ENCODE assay signal across 27 cellular contexts in the genomic region with DNA sequence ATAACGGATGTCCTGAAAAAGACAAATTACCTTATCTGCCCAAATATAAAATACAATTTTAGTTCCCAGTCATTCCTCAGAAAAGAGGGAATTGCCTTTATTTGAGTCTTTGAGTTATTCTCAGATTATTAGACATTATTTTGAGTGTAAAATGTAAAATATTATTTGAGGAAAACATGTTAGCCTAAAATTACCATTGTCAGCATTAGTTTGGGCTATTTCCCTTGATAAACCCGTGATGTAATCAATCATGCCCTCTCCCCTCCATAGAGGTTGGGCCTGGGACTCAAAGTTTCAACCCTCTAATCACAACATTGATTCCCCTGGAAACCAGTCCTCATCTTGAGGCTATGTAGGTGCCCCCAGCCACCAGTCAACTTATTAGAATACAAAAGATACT.
"Had no signal": no experiment of that assay in that cellular context is flagged by ENCODE, and none has a peak within 500 bp of the region (broad histone marks: within the 10 kb centered on the region; RNA-seq: fewer than 3 reads in every experiment).

No MANE protein-coding gene starts in this region.

- H3K27ac ChIP-seq: stomach, suprapubic skin, testis, thoracic aorta, thyroid gland, tibial artery, tibial nerve, transverse colon, upper lobe of left lung, upper lobe of right lung, uterus, vagina had no signal

- H3K4me1 ChIP-seq: stomach, suprapubic skin, thyroid gland, tibial artery, upper lobe of left lung, upper lobe of right lung, uterus, vagina had no signal

- ATAC-seq: stimulated activated effector memory CD8-positive, alpha-beta T cell treated with anti-CD3 and anti-CD28 coated beads, Interleukin-12 subunit alpha, Interleukin-12 subunit beta, amount 100 ng/mL, for 72 hours; stimulated activated memory B cell treated with anti-CD40 and anti-IgM and Interleukin-4, amounts not matched to agents 10 μg/mL and 1 μg/mL and 100 μg/mL, for 72 hours; stimulated activated naive B cell treated with anti-CD40 and anti-IgM and Interleukin-4, amounts not matched to agents 10 μg/mL and 1 μg/mL and 100 μg/mL, for 72 hours; stimulated activated naive CD8-positive, alpha-beta T cell treated with anti-CD3 and anti-CD28 coated beads, Interleukin-15, amount 100 ng/mL, for 72 hours; stimulated activated naive CD8-positive, alpha-beta T cell treated with anti-CD3 and anti-CD28 coated beads, Interleukin-15, Interleukin-2, amounts not matched to agents 100 U/mL and 50 U/mL, for 24 hours; upper lobe of right lung had no signal

- DNase-seq: stimulated activated CD4-positive, alpha-beta T cell treated with anti-CD3 and anti-CD28 coated beads, Interleukin-2, amount 100 ng/mL, for 48 hours; stimulated activated CD4-positive, alpha-beta T cell treated with anti-CD3 and anti-CD28 coated beads, Interleukin-4, amount 100 ng/mL, for 1 hour; stimulated activated CD4-positive, alpha-beta T cell treated with anti-CD3 and anti-CD28 coated beads, Interleukin-4, amount 100 ng/mL, for 24 hours; stimulated activated CD4-positive, alpha-beta T cell treated with anti-CD3 and anti-CD28 coated beads, Interleukin-4, amount 100 ng/mL, for 4 hours; stimulated activated CD8-positive, alpha-beta memory T cell treated with anti-CD3 and anti-CD28 coated beads, Interleukin-4, amount 100 ng/mL, for 48 hours; stimulated activated naive B cell treated with anti-CD40 and anti-IgM and Interleukin-4, amounts not matched to agents 10 μg/mL and 1 μg/mL and 100 μg/mL, for 72 hours; stimulated activated naive CD4-positive, alpha-beta T cell; stimulated activated naive CD4-positive, alpha-beta T cell treated with Interleukin-2 at 50 U/mL for 16 hours; stimulated activated naive CD8-positive, alpha-beta T cell treated with anti-CD3 and anti-CD28 coated beads, Interleukin-15, amount 100 ng/mL, for 72 hours; stimulated activated naive CD8-positive, alpha-beta T cell treated with anti-CD3 and anti-CD28 coated beads, Interleukin-15, Interleukin-2, amounts not matched to agents 100 U/mL and 50 U/mL, for 24 hours; stomach; substantia nigra; testis; thyroid gland; tibial artery; transverse colon; trophoblast cell; upper lobe of left lung; upper lobe of right lung; uterus had no signal

- H3K36me3 ChIP-seq: stomach, suprapubic skin, thoracic aorta, thyroid gland, tibial artery, tibial nerve, transverse colon, upper lobe of left lung, upper lobe of right lung, uterus, vagina had no signal

- H3K9me3 ChIP-seq: stomach, suprapubic skin, testis, thoracic aorta, thyroid gland, tibial artery, tibial nerve, transverse colon, upper lobe of left lung, upper lobe of right lung, uterus, vagina had no signal

- FAIRE-seq: urothelium cell line had no signal

- H3K4me3 ChIP-seq: stomach, suprapubic skin, testis, thoracic aorta, thyroid gland, tibial artery, tibial nerve, transverse colon, upper lobe of left lung, upper lobe of right lung, uterus, vagina had no signal

- H3K27me3 ChIP-seq: stomach, suprapubic skin, testis, thyroid gland, tibial artery, tibial nerve, transverse colon, upper lobe of left lung, upper lobe of right lung, uterus, vagina had no signal
